In the genomic region with DNA sequence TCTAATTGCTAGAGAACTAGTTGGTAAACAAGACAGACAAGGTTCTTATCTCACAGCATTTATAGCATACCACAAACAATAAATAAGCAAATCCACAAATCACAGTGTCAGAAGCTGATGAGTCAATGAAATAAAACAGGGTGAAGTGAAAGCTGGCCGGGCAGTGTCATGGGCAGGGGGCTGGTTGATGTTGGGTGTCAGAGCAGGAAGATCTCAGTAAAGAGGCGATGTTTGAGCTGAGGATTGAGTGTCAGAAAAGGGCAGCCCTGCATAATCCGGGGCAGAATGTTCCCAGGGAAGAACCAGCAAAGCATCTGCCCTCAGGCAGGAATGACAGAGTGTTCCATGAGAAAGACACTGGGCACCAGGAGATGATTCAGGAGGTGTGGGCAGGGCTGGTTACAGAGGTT, we compare ENCODE assay signal across 20 cellular contexts.
A peak's percentile ranks its signal among the peaks of the same experiment; 100 is the strongest.
DNase-seq lines count a peak whose midpoint lies in the region; ATAC-seq, FAIRE-seq and TF ChIP-seq lines count a peak whose summit lies in the region.
"Had no signal": no experiment of that assay in that cellular context is flagged by ENCODE, and none has a peak within 500 bp of the region (broad histone marks: within the 10 kb centered on the region; RNA-seq: fewer than 3 reads in every experiment).

No MANE protein-coding gene starts in this region.

- peak overlapping the region; percentile 44 to 65; a peak in 3 of 6 replicates for H3K27ac ChIP-seq in A549
- H3K27ac ChIP-seq in H9 (ENCODE audit: insufficient read length, low read depth, low read length), result no peak overlapping the region
- no peak overlapping the region for H3K27ac ChIP-seq in testis
- H3K27ac ChIP-seq: HL-60, neural progenitor cell had no signal

- no peak overlapping the region for H3K18ac ChIP-seq in H9 (ENCODE audit: insufficient read length, low read depth, low read length)

- no peak overlapping the region for H4K5ac ChIP-seq in H9 (ENCODE audit: insufficient read length, low read depth, low read length)

- H3K23ac ChIP-seq in H9 (ENCODE audit: insufficient read length, low read depth, low read length), result no peak overlapping the region

- no peak for TF ChIP-seq EP300 in A549 (IDR thresholded peaks at IDR 0.05)

- H3K9me3 ChIP-seq in A549, result peaks cover 10% of the 10 kb centered on the region; the same call in 1 of the 3 replicates
- no peaks in the 10 kb centered on the region for H3K9me3 ChIP-seq in H9 (ENCODE audit: control insufficient read depth, low read depth, low read length)
- no peaks in the 10 kb centered on the region for H3K9me3 ChIP-seq in T-helper 17 cell (ENCODE audit: control insufficient read depth, low read length, poor library complexity, severe bottlenecking)
- no peaks in the 10 kb centered on the region for H3K9me3 ChIP-seq in testis

- TF ChIP-seq POLR2A in A549 (IDR thresholded peaks at IDR 0.05; ENCODE audit: low read length) (no peak), testis (IDR thresholded peaks at IDR 0.05) (no peak)

- H3K36me3 ChIP-seq in testis (ENCODE audit: low read depth, missing control alignments), result no peaks in the 10 kb centered on the region
- H3K36me3 ChIP-seq: neural progenitor cell had no signal

- H3K4me3 Mint-ChIP-seq in H9 (no peak overlapping the region), T-helper 17 cell (no peak overlapping the region), glutamatergic neuron (ENCODE audit: unreplicated experiment) (peak overlapping the region; percentile 1)
- H3K4me3 Mint-ChIP-seq: activated B cell treated with CpG ODN at 0.5 μM for 24 hours, mesothelial cell of epicardium, neural progenitor cell had no signal

- H2BK12ac ChIP-seq in H9 (ENCODE audit: insufficient read length, low read depth, low read length), result no peak overlapping the region

- H3K4me2 ChIP-seq in A549 (peak overlapping the region; percentile 44; the same call in 2 of the 3 replicates), H9 (ENCODE audit: insufficient read depth, insufficient read length, low read length) (no peak overlapping the region)
- H3K4me2 ChIP-seq: neural progenitor cell had no signal

- no peak overlapping the region for H2BK120ac ChIP-seq in H9 (ENCODE audit: low read depth, low read length, poor library complexity, severe bottlenecking)

- H4K91ac ChIP-seq in H9 (ENCODE audit: insufficient read length, low read depth, low read length), result no peak overlapping the region

- H2BK15ac ChIP-seq in H9 (ENCODE audit: low read depth, low read length), result no peak overlapping the region

- no peaks in the 10 kb centered on the region for H4K20me1 ChIP-seq in H9 (ENCODE audit: control insufficient read depth, insufficient read depth, insufficient read length)

- H3K27ac Mint-ChIP-seq in H9, result peak overlapping the region in 2 of 3 experiments; percentile 65 to 73; a peak in 3 of 7 replicates
- peak overlapping the region; percentile 4 for H3K27ac Mint-ChIP-seq in T-helper 17 cell
- H3K27ac Mint-ChIP-seq in glutamatergic neuron (ENCODE audit: unreplicated experiment), result peak overlapping the region; percentile 75
- H3K27ac Mint-ChIP-seq: activated B cell treated with CpG ODN at 0.5 μM for 24 hours, mesothelial cell of epicardium, neural progenitor cell had no signal

- peak; percentile 55 to 59; a peak in 4 of 6 replicates for ATAC-seq in A549
- no peak for ATAC-seq in T-helper 17 cell
- no peak for ATAC-seq in HG03460 (IDR thresholded peaks at IDR 0.05; ENCODE audit: unreplicated experiment)
- no peak for ATAC-seq in HG03521 (IDR thresholded peaks at IDR 0.05; ENCODE audit: unreplicated experiment)

- intact Hi-C loops in testis (cut with DNase I; ENCODE audit: low total_unique reads), result no loop called here

- H2AK5ac ChIP-seq in H9 (ENCODE audit: insufficient read length, low read length), result no peak overlapping the region

- H3K4me1 Mint-ChIP-seq in H9 (peaks cover 49 to 59% of the 10 kb centered on the region in 2 experiments), T-helper 17 cell (peaks cover 2% of the 10 kb centered on the region), glutamatergic neuron (ENCODE audit: low read depth, unreplicated experiment) (peaks cover 12% of the 10 kb centered on the region)
- H3K4me1 Mint-ChIP-seq: activated B cell treated with CpG ODN at 0.5 μM for 24 hours, neural progenitor cell had no signal

- H3K36me3 Mint-ChIP-seq in H9 (ENCODE audit: insufficient read depth in 1 of 3, low read depth in 3 of 3) (peaks cover 8 to 15% (median 13%) of the 10 kb centered on the region in 3 experiments), T-helper 17 cell (ENCODE audit: low read depth) (peaks cover 3% of the 10 kb centered on the region), glutamatergic neuron (ENCODE audit: unreplicated experiment) (peaks cover 5% of the 10 kb centered on the region)
- H3K36me3 Mint-ChIP-seq: neural progenitor cell had no signal

- H3K79me2 ChIP-seq in H9 (ENCODE audit: insufficient read depth, low read length), result no peaks in the 10 kb centered on the region

- no peak overlapping the region for H2AFZ ChIP-seq in H9 (ENCODE audit: low read length)
- H2AFZ ChIP-seq: neural progenitor cell had no signal

- no peak overlapping the region for H3T11ph ChIP-seq in H9 (ENCODE audit: low read length)

- H3K23me2 ChIP-seq in H9 (ENCODE audit: insufficient read length, low read depth, low read length, poor library complexity, severe bottlenecking), result no peaks in the 10 kb centered on the region

- H3K4me3 ChIP-seq in A549, result no peak overlapping the region
- H3K4me3 ChIP-seq in testis, result no peak overlapping the region
- H3K4me3 ChIP-seq: neural progenitor cell, tibial nerve had no signal

- H3K56ac ChIP-seq in H9 (ENCODE audit: insufficient read length, low read depth, low read length), result no peak overlapping the region

- H4K8ac ChIP-seq in H9 (replicated peaks; ENCODE audit: insufficient read length, low read depth, low read length), result no peak overlapping the region

- H3K4me1 ChIP-seq in A549, result peaks cover 46% of the 10 kb centered on the region
- H3K4me1 ChIP-seq in H9 (ENCODE audit: insufficient read depth, low read length), result peaks cover 15% of the 10 kb centered on the region; the same call in 1 of the 2 replicates
- peaks cover 9% of the 10 kb centered on the region for H3K4me1 ChIP-seq in testis
- H3K4me1 ChIP-seq: neural progenitor cell had no signal

- CTCF ChIA-PET in A549 (lab: Yijun Ruan, JAX), result interaction anchor here (1.3 to 1.5 kb wide), 2 partner anchors 9 to 70 kb away, joined by 3 to 4 read pairs; no protein-coding TSS in a partner anchor

- H3K27me3 ChIP-seq in H9 (ENCODE audit: insufficient read depth, low read length) (no peaks in the 10 kb centered on the region), testis (no peaks in the 10 kb centered on the region)
- H3K27me3 ChIP-seq: neural progenitor cell, tibial nerve had no signal

- POLR2A ChIA-PET in A549 (lab: Yijun Ruan, JAX), result no interaction called here

- H3K14ac ChIP-seq in H9 (ENCODE audit: insufficient read depth, low read length), result 0 out of 2 replicates have a peak overlapping the region, but pooled peaks have one; percentile 54

- H2BK5ac ChIP-seq in H9 (ENCODE audit: insufficient read length, low read length), result no peak overlapping the region

- 12% methylated on average over 3 of the region's 3 CpGs for WGBS in A549 (ENCODE audit: missing lambda C conversion rate)
- WGBS in H9 (ENCODE audit: extremely low coverage, insufficient read length, low lambda C conversion rate), result no CpG with 5 or more reads among the region's 3 CpGs
- WGBS in testis, 2 donors, result 67 to 89% methylated on average over 3 of the region's 3 CpGs

- TF ChIP-seq CTCF in A549 (IDR thresholded peaks at IDR 0.05) (no peak), H9 (conservative IDR thresholded peaks at IDR 0.05) (no peak), glutamatergic neuron (IDR thresholded peaks at IDR 0.05; ENCODE audit: partially characterized antibody, unreplicated experiment) (no peak), testis (IDR thresholded peaks at IDR 0.05) (no peak)

- H2BK20ac ChIP-seq in H9 (ENCODE audit: low read depth, low read length, poor library complexity, severe bottlenecking), result no peak overlapping the region

- FAIRE-seq in A549 (lab: Jason Lieb, UNC), result no peak
- FAIRE-seq: colon had no signal

- no peak overlapping the region for H3K4ac ChIP-seq in H9 (ENCODE audit: low read depth, low read length)

- H3K27me3 Mint-ChIP-seq in H9 (ENCODE audit: low read depth), result no peaks in the 10 kb centered on the region
- peaks cover 11% of the 10 kb centered on the region for H3K27me3 Mint-ChIP-seq in T-helper 17 cell
- H3K27me3 Mint-ChIP-seq in glutamatergic neuron (ENCODE audit: unreplicated experiment), result no peaks in the 10 kb centered on the region
- H3K27me3 Mint-ChIP-seq: activated B cell treated with CpG ODN at 0.5 μM for 24 hours had no signal

- peak; percentile 25 to 27 for DNase-seq in A549 (ENCODE audit: low read depth in 1 of 2, low spot score in 1 of 2)
- DNase-seq in H9, result no peak
- DNase-seq in T-helper 17 cell, result no peak
- no peak for DNase-seq in glutamatergic neuron
- no peak for DNase-seq in testis
- no peak for DNase-seq in 8988T
- DNase-seq: activated B cell treated with CpG ODN at 0.5 μM for 24 hours; activated effector memory CD4-positive, alpha-beta T cell treated with Interleukin-2 at 50 U/mL for 16 hours; anterior cingulate cortex; NCI-H1694 treated with DMSO at 0.1 percent for 48 hours; NCI-H510A; stimulated activated CD4-positive, alpha-beta T cell treated with anti-CD3 and anti-CD28 coated beads, Interleukin-2, amount 100 ng/mL, for 48 hours; SW 1271 had no signal

- no peak for TF ChIP-seq RAD21 in A549 (conservative IDR thresholded peaks at IDR 0.05 in 1 of 2, IDR thresholded peaks at IDR 0.05 in 1 of 2)

- no peaks in the 10 kb centered on the region for H3K79me1 ChIP-seq in H9 (ENCODE audit: insufficient read depth, low read depth, low read length, poor library complexity, severe bottlenecking)

- peaks cover 9 to 10% of the 10 kb centered on the region in 2 experiments for H3K9me3 Mint-ChIP-seq in H9
- H3K9me3 Mint-ChIP-seq in glutamatergic neuron (ENCODE audit: unreplicated experiment), result peaks cover 3% of the 10 kb centered on the region

- H3K9ac ChIP-seq in H9 (ENCODE audit: extremely low read depth, insufficient read length, low read length), result no peak overlapping the region
- H3K9ac ChIP-seq: neural progenitor cell had no signal

TF ChIP-seq in A549, 52 proteins besides CTCF, POLR2A, EP300 and RAD21 (continues in another document):
- TF ChIP-seq FOXS1 (CRISPR knock-in tag; IDR thresholded peaks at IDR 0.05) (no peak), PBX3 (IDR thresholded peaks at IDR 0.05) (no peak), ZC3H11A (IDR thresholded peaks at IDR 0.05) (no peak)

Comparison
In these comparisons a context has a peak if more than half of its experiments do, and no peak if none do; other contexts are left out.
1. ATAC-seq: peak in A549 (2 of 2); none in T-helper 17 cell (single experiment), HG03460 (single experiment) and HG03521 (single experiment).
2. DNase-seq: peak in A549 (2 of 2); none in H9 (single experiment), T-helper 17 cell (0 of 3), glutamatergic neuron (single experiment), testis (single experiment) and 8988T (single experiment).
3. H3K27ac ChIP-seq: peak in A549 (2 of 2); none in H9 (single experiment) and testis (0 of 2).
4. H3K27ac Mint-ChIP-seq: peak in every context shown above with its lines; median percentile 75 in glutamatergic neuron; 69 in H9; 4 in T-helper 17 cell.